ENCODE assay signal across 8 cellular contexts in the genomic region with DNA sequence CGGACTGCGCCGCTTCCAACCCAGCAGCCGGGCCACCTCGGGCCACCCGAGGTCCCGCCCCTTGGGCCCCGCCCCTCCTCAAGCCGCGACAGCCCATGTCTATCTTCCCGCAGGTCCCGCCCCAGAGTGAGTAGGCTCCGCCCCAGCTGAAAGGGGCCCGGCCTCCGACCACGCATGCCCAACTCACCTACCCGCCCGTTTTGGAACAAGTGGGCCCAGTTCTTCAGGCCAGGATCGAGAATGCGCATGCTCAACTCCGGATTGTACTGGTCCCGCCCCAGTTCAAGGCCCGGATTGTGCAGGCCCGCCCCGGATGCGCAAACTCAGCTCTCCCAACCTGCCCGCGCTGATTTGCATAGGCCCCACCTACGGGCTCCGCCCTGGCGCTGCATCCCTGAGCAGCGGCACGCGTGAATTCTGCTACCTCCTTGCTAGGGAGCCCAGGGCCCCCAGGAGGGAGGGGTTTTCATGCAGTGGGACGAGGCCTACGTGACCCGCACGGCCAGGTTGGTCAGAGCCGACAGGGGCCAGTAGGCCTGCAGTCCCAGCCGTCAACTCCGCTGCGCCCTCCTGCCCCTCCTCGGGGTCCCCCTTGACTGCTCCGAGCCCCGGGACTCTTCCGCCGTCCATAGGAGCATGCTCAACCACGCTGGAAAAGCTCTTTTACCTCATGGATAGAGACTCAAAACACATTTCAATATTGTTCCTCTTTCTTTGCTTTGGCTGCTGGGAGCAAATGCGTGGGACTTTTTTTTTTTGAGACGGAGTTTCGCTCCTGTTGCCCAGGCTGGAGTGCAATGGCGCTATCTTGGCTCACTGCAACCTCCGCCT. TPM values are rescaled to one million over a fixed set of nuclear protein-coding genes. Genes with fewer than 3 reads are reported as not detected.
DNase-seq lines count a peak whose midpoint lies in the region; ATAC-seq and TF ChIP-seq lines count a peak whose summit lies in the region.

A gene (minus strand): TSS at position 8 of the 831 bp plus-strand sequence. CDS start 26 bp downstream, outside the sequence.

- H3K27me3 ChIP-seq in AG04450 (ENCODE audit: control insufficient read depth, insufficient read depth, low read length) = no peaks in the 10 kb centered on the region
- H3K27me3 ChIP-seq in WERI-Rb-1 (ENCODE audit: insufficient read depth, low read depth, severe bottlenecking) = no peaks in the 10 kb centered on the region
- no peaks in the 10 kb centered on the region for H3K27me3 ChIP-seq in mammary epithelial cell (ENCODE audit: insufficient read depth, low read length)
- H3K27me3 ChIP-seq in skeletal muscle tissue (ENCODE audit: control insufficient read depth in 3 of 3, insufficient read depth in 3 of 3, low read length in 3 of 3) = no peaks in the 10 kb centered on the region

- WGBS in mammary epithelial cell (ENCODE audit: low coverage, missing lambda C conversion rate) = under 1% methylated on average over 19 of the region's 53 CpGs

- DNase-seq in AG04450 (ENCODE audit: low read depth, low spot score) (peak; percentile 98), NCI-H2196 (lab: John Stamatoyannopoulos, UW; ENCODE audit: unreplicated experiment) (peak; percentile 87), WERI-Rb-1 (peak; percentile 99), mammary epithelial cell (peak; percentile 99)

- no TSS peak for BruUV-seq in mammary epithelial cell (replicated peaks; lab: Mats Ljungman, UMichigan)

- peak; percentile 75 for ATAC-seq in GM18873 (IDR thresholded peaks at IDR 0.05; ENCODE audit: low FRiP score, unreplicated experiment)
- ATAC-seq in HG03135 (IDR thresholded peaks at IDR 0.05; ENCODE audit: unreplicated experiment) = peak; percentile 86

- CTCF ChIA-PET in AG04450 (lab: Charles Lee) = interaction anchor here (0.6 to 1.6 kb wide), 6 partner anchors 15 to 1271 kb away, joined by 3 to 5 read pairs (median 4); no protein-coding TSS in a partner anchor
- CTCF ChIA-PET in mammary epithelial cell (lab: Charles Lee; ENCODE audit: low non-redundant PET) = interaction anchor here (1.2 kb wide), 1 partner anchor 121 kb away, joined by 5 read pairs; no protein-coding TSS in a partner anchor

- peak within 1 kb of the TSS; percentile 89 for H3K4me2 ChIP-seq in mammary epithelial cell (ENCODE audit: insufficient read depth, low read depth, low read length)

- intact Hi-C loops in mammary epithelial cell (cut with micrococcal nuclease) = no loop called here

- dilution Hi-C loops in mammary epithelial cell (cut with HindIII; ENCODE audit: low sequenced_read_pairs) = loop anchor here (5.0 to 10.0 kb wide), 4 partner anchors 40 to 282 kb away; a partner anchor contains a TSS

- peak within 1 kb of the TSS; percentile 39 for H3K27ac ChIP-seq in AG04450 (ENCODE audit: low read depth, low read length)
- peak within 1 kb of the TSS; percentile 77 for H3K27ac ChIP-seq in WERI-Rb-1
- H3K27ac ChIP-seq in mammary epithelial cell (ENCODE audit: insufficient read depth, low read depth, low read length) = peak within 1 kb of the TSS; percentile 47
- H3K27ac ChIP-seq in skeletal muscle tissue (ENCODE audit: low read depth, low read length) = no peak within 1 kb of the TSS

- in situ Hi-C loops in mammary epithelial cell (cut with MboI; ENCODE audit: low sequenced_read_pairs in 2 of 2) = loop anchor here in 1 of 2 donors (5.0 to 25.0 kb wide), 2 partner anchors 90 to 295 kb away; a partner anchor contains a TSS

- no peaks in the 10 kb centered on the region for H3K9me3 ChIP-seq in AG04450 (ENCODE audit: control insufficient read depth, insufficient read depth, low read length)
- no peaks in the 10 kb centered on the region for H3K9me3 ChIP-seq in WERI-Rb-1 (ENCODE audit: severe bottlenecking)
- H3K9me3 ChIP-seq in mammary epithelial cell (replicated peaks; ENCODE audit: insufficient read depth, low read length) = no peaks in the 10 kb centered on the region
- no peaks in the 10 kb centered on the region for H3K9me3 ChIP-seq in iPS-18c (ENCODE audit: control insufficient read depth, insufficient read depth, low read length)
- no peaks in the 10 kb centered on the region for H3K9me3 ChIP-seq in skeletal muscle tissue (ENCODE audit: control insufficient read depth in 3 of 3, low read length in 3 of 3)

- no peaks in the 10 kb centered on the region for H4K20me1 ChIP-seq in mammary epithelial cell (ENCODE audit: insufficient read depth, low read length)

- POLR2A ChIA-PET in AG04450 (lab: Yijun Ruan, JAX) = interaction anchor here (0.5 to 1.8 kb wide), 4 partner anchors 37 to 78 kb away, joined by 3 to 4 read pairs (median 3); a partner anchor contains a TSS

- TF ChIP-seq CTCF in AG04450 (IDR thresholded peaks at IDR 0.05; ENCODE audit: low read depth, low read length) = 0 out of 2 replicates have a peak, but pooled peaks have one; percentile 14
- TF ChIP-seq CTCF in WERI-Rb-1 (IDR thresholded peaks at IDR 0.05; ENCODE audit: low read depth, low read length) = no peak
- no peak for TF ChIP-seq CTCF in mammary epithelial cell (conservative IDR thresholded peaks at IDR 0.05 in 1 of 2, IDR thresholded peaks at IDR 0.05 in 1 of 2; ENCODE audit: extremely low read depth in 1 of 2, insufficient read depth in 1 of 2, low read depth in 1 of 2, low read length in 2 of 2)

- H3K9ac ChIP-seq in mammary epithelial cell (ENCODE audit: insufficient read depth, low read length) (no peak within 1 kb of the TSS), skeletal muscle tissue (ENCODE audit: low read depth in 1 of 3, low read length in 3 of 3) (peak within 1 kb of the TSS; percentile 47 to 74 (median 65))

- H3K4me3 ChIP-seq in AG04450 (ENCODE audit: low read depth, low read length) = peak within 1 kb of the TSS; percentile 82
- H3K4me3 ChIP-seq in WERI-Rb-1 (ENCODE audit: low read depth, low read length) = peak within 1 kb of the TSS; percentile 52
- H3K4me3 ChIP-seq in mammary epithelial cell (replicated peaks in 1 of 3; ENCODE audit: insufficient read depth in 1 of 3, low read depth in 2 of 3, low read length in 3 of 3) = peak within 1 kb of the TSS; percentile 37 to 79 (median 64)
- peak within 1 kb of the TSS; percentile 65 for H3K4me3 ChIP-seq in iPS-18c (ENCODE audit: insufficient read depth, low read depth, low read length)
- H3K4me3 ChIP-seq in skeletal muscle tissue (ENCODE audit: low read length in 3 of 3) = peak within 1 kb of the TSS; percentile 76 to 85 (median 77)

- peak within 1 kb of the TSS; percentile 68 for H2AFZ ChIP-seq in mammary epithelial cell (ENCODE audit: low read depth, low read length)

- H3K79me2 ChIP-seq in mammary epithelial cell (ENCODE audit: insufficient read depth, low read length) = peaks cover 61% of the 10 kb centered on the region

- peaks cover 47% of the 10 kb centered on the region for H3K4me1 ChIP-seq in mammary epithelial cell (ENCODE audit: insufficient read depth, low read length)
- H3K4me1 ChIP-seq in skeletal muscle tissue (ENCODE audit: control insufficient read depth in 3 of 3, insufficient read depth in 3 of 3, low read length in 3 of 3) = peaks cover 47 to 58% (median 54%) of the 10 kb centered on the region in 3 donors

- H3K36me3 ChIP-seq in WERI-Rb-1 (no peaks in the 10 kb centered on the region; the same call in 1 of the 2 replicates), mammary epithelial cell (ENCODE audit: insufficient read depth, low read length) (peaks cover 12% of the 10 kb centered on the region), skeletal muscle tissue (ENCODE audit: control insufficient read depth in 3 of 3, insufficient read depth in 3 of 3, low read length in 3 of 3) (no peaks in the 10 kb centered on the region)

RNA-seq across cellular contexts. Expression of the gene that starts here (rescaled TPM):
- polyA plus RNA-seq in AG04450 (2011; rRNA removed) = 6.1 and 7.2 TPM in 2 replicates
- polyA minus RNA-seq in AG04450 (2011; rRNA and poly(A)+ RNA removed) = 8.3 and 11.0 TPM in 2 replicates
- 10 to 100 TPM; 14.7 to 45.3 TPM for total RNA-seq in mammary epithelial cell
- 26.2 TPM for polyA plus RNA-seq in mammary epithelial cell
- 36.7 TPM for polyA minus RNA-seq in mammary epithelial cell
- 8.4 TPM for total RNA-seq in skeletal muscle tissue
